8 cellular contexts compared by ENCODE assay signal in the genomic region with DNA sequence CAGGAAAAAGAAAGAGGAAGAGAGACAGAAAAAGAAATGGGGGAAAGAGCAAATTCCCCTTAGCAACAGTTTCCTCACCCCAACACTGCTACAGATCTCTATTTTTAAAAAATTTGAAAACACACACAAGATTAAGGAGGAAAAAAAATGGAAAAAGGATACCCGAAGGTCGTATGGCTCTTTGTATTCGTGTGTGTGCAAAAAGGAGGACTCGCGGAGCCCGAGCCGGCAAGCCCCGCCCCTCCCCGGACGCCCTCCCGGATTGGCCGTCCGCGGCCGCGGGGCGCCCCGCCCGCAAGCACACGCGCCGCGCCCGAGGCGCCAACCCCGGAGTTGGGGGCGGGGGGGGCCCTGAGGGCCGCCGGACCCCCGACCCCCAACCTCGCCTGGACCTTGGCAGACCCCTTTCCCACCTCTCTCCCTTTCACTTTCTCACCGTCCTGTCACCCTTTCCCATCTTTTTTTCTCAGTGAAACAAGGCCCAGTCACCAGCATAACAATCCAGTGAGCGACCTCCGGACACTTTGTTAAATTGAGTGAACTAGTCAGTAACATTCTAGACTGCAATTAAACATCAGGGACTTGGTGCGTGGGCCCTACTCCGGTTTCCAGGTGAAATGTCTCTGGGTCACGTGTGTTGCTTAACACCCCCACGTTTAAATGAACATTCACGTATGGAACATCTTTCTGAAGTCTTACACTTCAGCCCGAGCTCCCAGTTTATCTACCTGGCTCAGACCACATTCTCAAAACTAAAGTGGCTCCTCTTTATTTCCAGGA. TPM values are rescaled to one million over a fixed set of nuclear protein-coding genes. Genes with fewer than 3 reads are reported as not detected.
DNase-seq lines count a peak whose midpoint lies in the region; TF ChIP-seq lines count a peak whose summit lies in the region.

A gene with protein sequence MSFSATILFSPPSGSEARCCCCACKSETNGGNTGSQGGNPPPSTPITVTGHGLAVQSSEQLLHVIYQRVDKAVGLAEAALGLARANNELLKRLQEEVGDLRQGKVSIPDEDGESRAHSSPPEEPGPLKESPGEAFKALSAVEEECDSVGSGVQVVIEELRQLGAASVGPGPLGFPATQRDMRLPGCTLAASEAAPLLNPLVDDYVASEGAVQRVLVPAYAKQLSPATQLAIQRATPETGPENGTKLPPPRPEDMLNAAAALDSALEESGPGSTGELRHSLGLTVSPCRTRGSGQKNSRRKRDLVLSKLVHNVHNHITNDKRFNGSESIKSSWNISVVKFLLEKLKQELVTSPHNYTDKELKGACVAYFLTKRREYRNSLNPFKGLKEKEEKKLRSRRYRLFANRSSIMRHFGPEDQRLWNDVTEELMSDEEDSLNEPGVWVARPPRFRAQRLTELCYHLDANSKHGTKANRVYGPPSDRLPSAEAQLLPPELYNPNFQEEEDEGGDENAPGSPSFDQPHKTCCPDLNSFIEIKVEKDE (minus strand): TSS at position 205 of the 780 bp plus-strand sequence. CDS start 11,120 bp downstream, outside the sequence.

- no peaks in the 10 kb centered on the region for H3K36me3 Mint-ChIP-seq in activated naive CD4-positive, alpha-beta T cell treated with anti-CD3 and anti-CD28 coated beads, Interleukin-2, amount 10 ng/mL, durations not matched to agents 7 days and 5 days

- intact Hi-C loops in A673 (cut with micrococcal nuclease; ENCODE audit: unreplicated experiment), result no loop called here

- peak within 1 kb of the TSS; percentile 85 for H2AFZ ChIP-seq in MM.1S (ENCODE audit: low read length)
- H2AFZ ChIP-seq in SK-N-SH (ENCODE audit: low read depth), result peak within 1 kb of the TSS; percentile 96
- peak within 1 kb of the TSS; percentile 95 for H2AFZ ChIP-seq in osteoblast (ENCODE audit: low read length)

- H3K4me3 Mint-ChIP-seq in activated naive CD4-positive, alpha-beta T cell treated with anti-CD3 and anti-CD28 coated beads, Interleukin-2, amount 10 ng/mL, durations not matched to agents 7 days and 5 days, result peak within 1 kb of the TSS; percentile 85

- H3K9me2 ChIP-seq in MM.1S (replicated peaks; ENCODE audit: insufficient read depth, low read length) (no peaks in the 10 kb centered on the region), SK-N-SH (no peaks in the 10 kb centered on the region)

- no peak for TF ChIP-seq RAD21 in SK-N-SH (IDR thresholded peaks at IDR 0.05; ENCODE audit: low read length)

- H3K27me3 ChIP-seq in A673 (replicated peaks; ENCODE audit: insufficient read depth, low read depth, low read length, poor library complexity) (no peaks in the 10 kb centered on the region), MM.1S (replicated peaks; ENCODE audit: insufficient read depth, low read length) (no peaks in the 10 kb centered on the region), SK-N-SH (ENCODE audit: insufficient read depth) (no peaks in the 10 kb centered on the region), osteoblast (ENCODE audit: insufficient read depth, low read length) (no peaks in the 10 kb centered on the region), suprapubic skin (no peaks in the 10 kb centered on the region)

- H3F3A ChIP-seq in MM.1S (ENCODE audit: insufficient read depth, low read length) (peaks cover 19% of the 10 kb centered on the region), SK-N-SH (replicated peaks; ENCODE audit: insufficient read depth) (peaks cover 32% of the 10 kb centered on the region)

- CTCF ChIA-PET in A673 (lab: Charles Lee), result interaction anchor here (1.1 kb wide), 1 partner anchor 48 kb away, joined by 4 read pairs; no protein-coding TSS in a partner anchor
- CTCF ChIA-PET in SK-N-SH (lab: Yijun Ruan, JAX), result interaction anchor here (0.7 to 4.2 kb wide), 4 partner anchors 15 to 33 kb away, joined by 3 to 29 read pairs (median 4); no protein-coding TSS in a partner anchor
- CTCF ChIA-PET in activated naive CD4-positive, alpha-beta T cell treated with anti-CD3 and anti-CD28 coated beads, Interleukin-2, amount 10 ng/mL, durations not matched to agents 7 days and 5 days (lab: Charles Lee), result interaction anchor here (0.6 to 0.9 kb wide), 2 partner anchors 14 to 189 kb away, joined by 3 read pairs; no protein-coding TSS in a partner anchor

- DNase-seq in A673 (ENCODE audit: low spot score), result peak; percentile 87
- peak; percentile 68 for DNase-seq in MM.1S
- DNase-seq in SK-N-SH, result peak; percentile 92
- DNase-seq in activated naive CD4-positive, alpha-beta T cell treated with anti-CD3 and anti-CD28 coated beads, Interleukin-2, amount 10 ng/mL, durations not matched to agents 7 days and 5 days, result peak; percentile 88
- DNase-seq in glomerular visceral epithelial cell (ENCODE audit: extremely low spot score), result peak; percentile 68
- DNase-seq in osteoblast (ENCODE audit: insufficient read length, low spot score, missing footprints), result peak; percentile 98
- peak; percentile 83 to 89 for DNase-seq in suprapubic skin (ENCODE audit: low spot score in 2 of 2)

- no peak for TF ChIP-seq EP300 in SK-N-SH (IDR thresholded peaks at IDR 0.05; ENCODE audit: borderline replicate concordance in 1 of 2, low read depth in 1 of 2, low read length in 1 of 2)
- no peak for TF ChIP-seq EP300 in suprapubic skin (IDR thresholded peaks at IDR 0.05)

- no peaks in the 10 kb centered on the region for H3K27me3 Mint-ChIP-seq in activated naive CD4-positive, alpha-beta T cell treated with anti-CD3 and anti-CD28 coated beads, Interleukin-2, amount 10 ng/mL, durations not matched to agents 7 days and 5 days

- H3K9me3 ChIP-seq in A673 (ENCODE audit: low read depth, low read length, poor library complexity, severe bottlenecking) (no peaks in the 10 kb centered on the region), MM.1S (replicated peaks; ENCODE audit: insufficient read depth, low read length) (no peaks in the 10 kb centered on the region), SK-N-SH (no peaks in the 10 kb centered on the region), osteoblast (ENCODE audit: low read depth, low read length) (no peaks in the 10 kb centered on the region), suprapubic skin (no peaks in the 10 kb centered on the region)

- WGBS in SK-N-SH (ENCODE audit: low lambda C conversion rate), result 19% methylated on average over 28 of the region's 40 CpGs
- 2% methylated on average over 40 of the region's 40 CpGs for WGBS in suprapubic skin

- BruUV-seq in A673 (replicated peaks; lab: Mats Ljungman, UMichigan), result no TSS peak

- TF ChIP-seq POLR2A in GM19099 (IDR thresholded peaks at IDR 0.05; ENCODE audit: extremely low read depth, insufficient read length, low read depth) (peak; percentile 66), suprapubic skin (IDR thresholded peaks at IDR 0.05) (no peak)

- H3K36me3 ChIP-seq in A673 (ENCODE audit: insufficient read depth, low read length, poor library complexity, severe bottlenecking) (no peaks in the 10 kb centered on the region), MM.1S (replicated peaks; ENCODE audit: insufficient read depth, low read length) (no peaks in the 10 kb centered on the region), SK-N-SH (replicated peaks in 1 of 2; ENCODE audit: control insufficient read depth in 1 of 2, insufficient read depth in 2 of 2, low read length in 1 of 2) (no peaks in the 10 kb centered on the region), osteoblast (ENCODE audit: insufficient read depth, low read length) (no peaks in the 10 kb centered on the region), suprapubic skin (no peaks in the 10 kb centered on the region)

- H3K4me1 ChIP-seq in A673 (ENCODE audit: insufficient read depth, low read length, poor library complexity, severe bottlenecking) (peaks cover 30% of the 10 kb centered on the region), MM.1S (ENCODE audit: low read length) (peaks cover 17% of the 10 kb centered on the region; the same call in 1 of the 2 replicates), SK-N-SH (ENCODE audit: control insufficient read depth in 1 of 2, insufficient read depth in 2 of 2, low read depth in 1 of 2, low read length in 1 of 2) (peaks cover 18 to 22% of the 10 kb centered on the region in 2 experiments), osteoblast (ENCODE audit: insufficient read depth, low read length) (peaks cover 21% of the 10 kb centered on the region), suprapubic skin (peaks cover 40% of the 10 kb centered on the region)

- TF ChIP-seq CTCF in A673 (conservative IDR thresholded peaks at IDR 0.05; ENCODE audit: low read depth, low read length) (no peak), MM.1S (IDR thresholded peaks at IDR 0.05; ENCODE audit: low read length) (no peak), SK-N-SH (IDR thresholded peaks at IDR 0.05) (no peak), osteoblast (IDR thresholded peaks at IDR 0.05; ENCODE audit: extremely low read depth, low read depth, low read length) (no peak), suprapubic skin (IDR thresholded peaks at IDR 0.05) (no peak)

- H3K9ac ChIP-seq in MM.1S (ENCODE audit: low read length) (peak within 1 kb of the TSS; percentile 60), SK-N-SH (peak within 1 kb of the TSS; percentile 69)

- no peaks in the 10 kb centered on the region for H3K9me3 Mint-ChIP-seq in activated naive CD4-positive, alpha-beta T cell treated with anti-CD3 and anti-CD28 coated beads, Interleukin-2, amount 10 ng/mL, durations not matched to agents 7 days and 5 days

- H3K4me1 Mint-ChIP-seq in activated naive CD4-positive, alpha-beta T cell treated with anti-CD3 and anti-CD28 coated beads, Interleukin-2, amount 10 ng/mL, durations not matched to agents 7 days and 5 days, result peaks cover 51% of the 10 kb centered on the region

- H3K79me2 ChIP-seq in MM.1S (ENCODE audit: low read length) (no peaks in the 10 kb centered on the region), SK-N-SH (ENCODE audit: insufficient read depth) (0 out of 2 replicates have a peak, but pooled peaks cover 3% of the 10 kb centered on the region), osteoblast (ENCODE audit: insufficient read depth, low read length) (no peaks in the 10 kb centered on the region)

- H3K27ac ChIP-seq in A673 (ENCODE audit: low read depth, low read length, poor library complexity, severe bottlenecking), result peak within 1 kb of the TSS; percentile 68
- peak within 1 kb of the TSS; percentile 55; the same call in 1 of the 2 replicates for H3K27ac ChIP-seq in MM.1S (ENCODE audit: low read length)
- peak within 1 kb of the TSS; percentile 54 to 90 for H3K27ac ChIP-seq in SK-N-SH (ENCODE audit: low read depth in 2 of 2, low read length in 1 of 2)
- H3K27ac ChIP-seq in osteoblast (ENCODE audit: low read depth, low read length), result peak within 1 kb of the TSS; percentile 64
- peak within 1 kb of the TSS; percentile 85 for H3K27ac ChIP-seq in suprapubic skin

- peak within 1 kb of the TSS; percentile 47 for H3K4me3 ChIP-seq in A673 (ENCODE audit: low read depth, low read length, poor library complexity, severe bottlenecking)
- H3K4me3 ChIP-seq in MM.1S (ENCODE audit: low read length), result peak within 1 kb of the TSS; percentile 63
- peak within 1 kb of the TSS; percentile 50 to 61 for H3K4me3 ChIP-seq in SK-N-SH (ENCODE audit: low read depth in 2 of 2, low read length in 1 of 2)
- H3K4me3 ChIP-seq in osteoblast (ENCODE audit: insufficient read depth, low read length), result peak within 1 kb of the TSS; percentile 76
- H3K4me3 ChIP-seq in suprapubic skin, result peak within 1 kb of the TSS; percentile 63

- H3K27ac Mint-ChIP-seq in activated naive CD4-positive, alpha-beta T cell treated with anti-CD3 and anti-CD28 coated beads, Interleukin-2, amount 10 ng/mL, durations not matched to agents 7 days and 5 days, result peak within 1 kb of the TSS; percentile 98

- H4K20me1 ChIP-seq in MM.1S (ENCODE audit: insufficient read depth, low read length), result no peaks in the 10 kb centered on the region
- H4K20me1 ChIP-seq in SK-N-SH (ENCODE audit: insufficient read depth), result no peaks in the 10 kb centered on the region
- no peaks in the 10 kb centered on the region for H4K20me1 ChIP-seq in osteoblast (ENCODE audit: insufficient read depth, low read length)

- POLR2A ChIA-PET in A673 (lab: Charles Lee; ENCODE audit: low non-redundant PET) (interaction anchor here (0.7 kb wide), 1 partner anchor 15 kb away, joined by 8 read pairs; no protein-coding TSS in a partner anchor), SK-N-SH (lab: Yijun Ruan, JAX) (interaction anchor here (1.1 kb wide), 1 partner anchor 85 kb away, joined by 3 read pairs; a partner anchor contains a TSS)

- peak within 1 kb of the TSS; percentile 61 for H3K4me2 ChIP-seq in MM.1S (ENCODE audit: low read depth, low read length)
- H3K4me2 ChIP-seq in SK-N-SH, result peak within 1 kb of the TSS; percentile 65
- H3K4me2 ChIP-seq in osteoblast (ENCODE audit: insufficient read depth, low read length), result peak within 1 kb of the TSS; percentile 84

RNA-seq across cellular contexts. Expression of the gene that starts here (rescaled TPM):
- 9.9 and 10.8 TPM in 2 replicates for total RNA-seq in A673 (2021)
- 9.1 and 9.5 TPM in 2 replicates for polyA plus RNA-seq in SK-N-SH (2012; rRNA removed)
- polyA plus RNA-seq in SK-N-SH (2012; cell fraction: cytosol; rRNA removed), result 5.4 and 7.8 TPM in 2 replicates
- polyA plus RNA-seq in SK-N-SH (2012; cell fraction: nucleus; rRNA removed), result 12.3 and 14.9 TPM in 2 replicates
- total RNA-seq in osteoblast, result 12.4 and 15.9 TPM in 2 replicates
- total RNA-seq in suprapubic skin, result 10 to 100 TPM; 19.1 to 32.9 (median 24.3) TPM

Comparison
In these comparisons a context has a peak if more than half of its experiments do, and no peak if none do; other contexts are left out.
1. Peak in every context shown above with its lines: DNase-seq, H3K4me3 ChIP-seq and H3K27ac ChIP-seq.